Comparison of ENCODE assay signal across 1 cellular context in the genomic region with DNA sequence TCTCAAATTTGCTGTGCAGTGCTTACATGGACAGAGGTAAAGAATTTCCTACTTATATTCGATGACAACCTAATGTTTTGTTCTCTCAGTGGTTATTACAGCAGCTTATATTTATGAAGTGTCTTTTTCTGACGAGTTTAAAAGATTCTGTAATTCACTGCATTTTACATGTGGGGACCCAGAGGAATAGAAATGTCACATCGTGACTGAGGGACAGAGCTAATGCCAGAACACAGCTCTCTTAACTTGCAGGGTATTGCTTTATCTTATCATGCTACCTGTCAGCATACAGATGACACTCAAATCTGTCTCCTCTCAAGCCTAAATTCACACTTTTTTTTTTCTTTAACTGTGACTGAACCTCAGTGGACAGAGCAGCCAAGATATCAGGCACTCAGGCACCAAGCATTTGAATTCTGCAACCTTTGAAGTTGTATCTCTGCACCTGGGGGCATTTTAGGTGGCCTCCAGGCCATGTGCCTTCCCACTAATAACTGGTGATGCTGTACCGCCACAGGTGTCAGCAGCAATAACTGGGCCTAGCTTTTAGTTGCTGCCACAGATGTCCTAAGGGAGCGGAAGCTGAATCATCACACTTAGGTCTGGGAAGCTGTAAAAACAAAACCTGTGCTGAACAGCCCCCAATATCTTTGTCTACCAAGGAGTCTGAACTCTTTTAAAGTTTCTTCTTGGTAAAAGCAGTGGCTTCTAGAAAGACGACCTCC.
TF ChIP-seq lines count a peak whose summit lies in the region.

No MANE protein-coding gene starts in this region.

TF ChIP-seq in H1, 55 proteins besides CTCF, POLR2A, EP300 and RAD21 (continued from another document):
- no peak for TF ChIP-seq CHD1 (IDR thresholded peaks at IDR 0.05; ENCODE audit: low read depth, low read length)
- TF ChIP-seq, protein P1, sequence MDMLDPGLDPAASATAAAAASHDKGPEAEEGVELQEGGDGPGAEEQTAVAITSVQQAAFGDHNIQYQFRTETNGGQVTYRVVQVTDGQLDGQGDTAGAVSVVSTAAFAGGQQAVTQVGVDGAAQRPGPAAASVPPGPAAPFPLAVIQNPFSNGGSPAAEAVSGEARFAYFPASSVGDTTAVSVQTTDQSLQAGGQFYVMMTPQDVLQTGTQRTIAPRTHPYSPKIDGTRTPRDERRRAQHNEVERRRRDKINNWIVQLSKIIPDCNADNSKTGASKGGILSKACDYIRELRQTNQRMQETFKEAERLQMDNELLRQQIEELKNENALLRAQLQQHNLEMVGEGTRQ (IDR thresholded peaks at IDR 0.05; ENCODE audit: low read length) = no peak
- no peak for TF ChIP-seq KDM5A (IDR thresholded peaks at IDR 0.05; ENCODE audit: low read length)
- TF ChIP-seq BACH1 (IDR thresholded peaks at IDR 0.05; ENCODE audit: low read length) = no peak
- no peak for TF ChIP-seq SIRT6 (IDR thresholded peaks at IDR 0.05; ENCODE audit: low read length)
- TF ChIP-seq BRCA1 (IDR thresholded peaks at IDR 0.05; ENCODE audit: low read depth, low read length) = no peak
- no peak for TF ChIP-seq SP4 (IDR thresholded peaks at IDR 0.05; ENCODE audit: low read length)
- no peak for TF ChIP-seq TCF12 (IDR thresholded peaks at IDR 0.05; ENCODE audit: low read depth, low read length)
- no peak for TF ChIP-seq RBBP5 (IDR thresholded peaks at IDR 0.05; ENCODE audit: borderline replicate concordance, low read depth, low read length)
- TF ChIP-seq, protein P2, sequence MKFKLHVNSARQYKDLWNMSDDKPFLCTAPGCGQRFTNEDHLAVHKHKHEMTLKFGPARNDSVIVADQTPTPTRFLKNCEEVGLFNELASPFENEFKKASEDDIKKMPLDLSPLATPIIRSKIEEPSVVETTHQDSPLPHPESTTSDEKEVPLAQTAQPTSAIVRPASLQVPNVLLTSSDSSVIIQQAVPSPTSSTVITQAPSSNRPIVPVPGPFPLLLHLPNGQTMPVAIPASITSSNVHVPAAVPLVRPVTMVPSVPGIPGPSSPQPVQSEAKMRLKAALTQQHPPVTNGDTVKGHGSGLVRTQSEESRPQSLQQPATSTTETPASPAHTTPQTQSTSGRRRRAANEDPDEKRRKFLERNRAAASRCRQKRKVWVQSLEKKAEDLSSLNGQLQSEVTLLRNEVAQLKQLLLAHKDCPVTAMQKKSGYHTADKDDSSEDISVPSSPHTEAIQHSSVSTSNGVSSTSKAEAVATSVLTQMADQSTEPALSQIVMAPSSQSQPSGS (IDR thresholded peaks at IDR 0.05; ENCODE audit: low read length) = no peak
- TF ChIP-seq CREB1 (IDR thresholded peaks at IDR 0.05) = no peak
